In genomic region chr18:26546170-26546874, GRCh38 we compare ENCODE assay signal across 2 cellular contexts.
TF ChIP-seq lines count a peak whose summit lies in the region.

No MANE protein-coding gene starts in this region.

TF ChIP-seq in HEK293, 187 proteins besides CTCF, POLR2A, EP300 and RAD21 (continued from another document):
- peak; percentile 47; the same call in 1 of the 2 replicates for TF ChIP-seq ZBTB44 (tag by site-specific recombination; IDR thresholded peaks at IDR 0.05)
- no peak for TF ChIP-seq SALL2 (tag by site-specific recombination; IDR thresholded peaks at IDR 0.05; ENCODE audit: borderline replicate concordance)
- TF ChIP-seq ZNF518A (tag by site-specific recombination; conservative IDR thresholded peaks at IDR 0.05; ENCODE audit: low read depth) = no peak
- no peak for TF ChIP-seq KLF10 (tag by site-specific recombination; IDR thresholded peaks at IDR 0.05)
- no peak for TF ChIP-seq ZNF132 (tag by site-specific recombination; IDR thresholded peaks at IDR 0.05; ENCODE audit: borderline replicate concordance)
- no peak for TF ChIP-seq ZNF398 (tag by site-specific recombination; IDR thresholded peaks at IDR 0.05)
- TF ChIP-seq ZNF362 (tag by site-specific recombination; IDR thresholded peaks at IDR 0.05) = peak; percentile 59; the same call in 1 of the 2 replicates
- peak; percentile 17; the same call in 1 of the 2 replicates for TF ChIP-seq OSR2 (tag by site-specific recombination; IDR thresholded peaks at IDR 0.05)
- no peak for TF ChIP-seq ZNF202 (tag by site-specific recombination; IDR thresholded peaks at IDR 0.05; ENCODE audit: borderline replicate concordance)
- no peak for TF ChIP-seq ZNF148 (tag by site-specific recombination; IDR thresholded peaks at IDR 0.05; ENCODE audit: borderline replicate concordance)
- 0 out of 2 replicates have a peak, but pooled peaks have one; percentile 31 for TF ChIP-seq ZXDB (tag by site-specific recombination; IDR thresholded peaks at IDR 0.05)

TF ChIP-seq in GM12878, 131 proteins besides CTCF, POLR2A, EP300 and RAD21 (continued from another document):
- no peak for TF ChIP-seq PRDM15 (CRISPR knock-in tag; IDR thresholded peaks at IDR 0.05)
